ENCODE assay signal across 1 cellular context in genomic region chr6:26332408-26332807, GRCh38.
TF ChIP-seq lines count a peak whose summit lies in the region.

No MANE protein-coding gene starts in this region.

TF ChIP-seq in H1, 55 proteins besides CTCF, POLR2A, EP300 and RAD21:
- TF ChIP-seq CTBP2 (IDR thresholded peaks at IDR 0.05; ENCODE audit: borderline replicate concordance, insufficient read depth, insufficient read length, low read length) = no peak
- no peak for TF ChIP-seq JUN (IDR thresholded peaks at IDR 0.05; ENCODE audit: low read depth, low read length)
- no peak for TF ChIP-seq ZNF274 (IDR thresholded peaks at IDR 0.05; ENCODE audit: borderline replicate concordance, extremely low read depth, low read length)
- no peak for TF ChIP-seq HDAC6 (IDR thresholded peaks at IDR 0.05; ENCODE audit: low read depth, low read length)
- no peak for TF ChIP-seq CHD1 (IDR thresholded peaks at IDR 0.05; ENCODE audit: low read depth, low read length)
- no peak for TF ChIP-seq POLR2AphosphoS5 (IDR thresholded peaks at IDR 0.05; ENCODE audit: low read depth, low read length)
- no peak for TF ChIP-seq ASH2L (IDR thresholded peaks at IDR 0.05; ENCODE audit: low read length)
- no peak for TF ChIP-seq SRF (IDR thresholded peaks at IDR 0.05; ENCODE audit: low read depth, low read length)
- no peak for TF ChIP-seq SIX5 (IDR thresholded peaks at IDR 0.05; ENCODE audit: low read depth, low read length)
- no peak for TF ChIP-seq SP2 (IDR thresholded peaks at IDR 0.05; ENCODE audit: low read length)
